27 cellular contexts compared by ENCODE assay signal in genomic region chr11:71396548-71397123, GRCh38. TPM values are rescaled to one million over a fixed set of nuclear protein-coding genes. Genes with fewer than 3 reads are reported as not detected.
DNase-seq lines count a peak whose midpoint lies in the region; ATAC-seq, FAIRE-seq and TF ChIP-seq lines count a peak whose summit lies in the region.
"Had no signal": no experiment of that assay in that cellular context is flagged by ENCODE, and none has a peak within 500 bp of the region (broad histone marks: within the 10 kb centered on the region; RNA-seq: fewer than 3 reads in every experiment).

No MANE protein-coding gene starts in this region.

- H3K27me3 ChIP-seq in BLaER1 treated with 17β-estradiol and CSF1 and Interleukin-3, amounts not matched to agents 10 nM and 100 nM: no peaks in the 10 kb centered on the region
- H3K27me3 ChIP-seq in K562 (ENCODE audit: control insufficient read depth in 2 of 2, insufficient read depth in 2 of 2, low read length in 2 of 2): peaks cover 25 to 75% of the 10 kb centered on the region in 2 experiments
- H3K27me3 ChIP-seq: brain microvascular endothelial cell, Peyer's patch, right lobe of liver had no signal

- H3K4me2 ChIP-seq in BLaER1 treated with 17β-estradiol and CSF1 and Interleukin-3, amounts not matched to agents 10 nM and 100 nM: peak overlapping the region in 9 of 11 experiments; percentile 5 to 76 (median 61); a peak in 14 of 22 replicates
- no peak overlapping the region for H3K4me2 ChIP-seq in K562 (ENCODE audit: insufficient read depth, low read length)
- H3K4me2 ChIP-seq: neural progenitor cell had no signal

- peak overlapping the region in 3 of 11 experiments; percentile 30 to 65 (median 48); a peak in 3 of 22 replicates for H3K27ac ChIP-seq in BLaER1 treated with 17β-estradiol and CSF1 and Interleukin-3, amounts not matched to agents 10 nM and 100 nM
- no peak overlapping the region for H3K27ac ChIP-seq in K562 (ENCODE audit: extremely low read depth, low read depth, low read length)
- H3K27ac ChIP-seq: brain microvascular endothelial cell, gastroesophageal sphincter, neural progenitor cell, Peyer's patch, right lobe of liver, upper lobe of right lung had no signal

- TF ChIP-seq POLR2A in K562 (conservative IDR thresholded peaks at IDR 0.05): no peak

- WGBS in K562 (ENCODE audit: insufficient coverage, low coverage, missing lambda C conversion rate): 2% methylated on average over 11 of the region's 16 CpGs

- no peaks in the 10 kb centered on the region for H3K9me3 ChIP-seq in BLaER1 treated with 17β-estradiol and CSF1 and Interleukin-3, amounts not matched to agents 10 nM and 100 nM (replicated peaks in 1 of 11)
- H3K9me3 ChIP-seq in K562 (replicated peaks; ENCODE audit: control insufficient read depth, insufficient read depth, low read depth, low read length): no peaks in the 10 kb centered on the region
- H3K9me3 ChIP-seq: gastroesophageal sphincter, Peyer's patch, right lobe of liver, upper lobe of right lung had no signal

- H3K9me1 ChIP-seq in K562 (ENCODE audit: control insufficient read depth, insufficient read depth, low read length): no peaks in the 10 kb centered on the region

- peak overlapping the region in 1 of 11 experiments; percentile 44; a peak in 1 of 22 replicates for H3K9ac ChIP-seq in BLaER1 treated with 17β-estradiol and CSF1 and Interleukin-3, amounts not matched to agents 10 nM and 100 nM
- H3K9ac ChIP-seq in K562 (ENCODE audit: insufficient read depth in 1 of 2, low read depth in 2 of 2, low read length in 2 of 2): no peak overlapping the region
- H3K9ac ChIP-seq: neural progenitor cell had no signal

- intact Hi-C loops in K562 (cut with micrococcal nuclease): no loop called here

- H4K20me1 ChIP-seq in BLaER1 treated with 17β-estradiol and CSF1 and Interleukin-3, amounts not matched to agents 10 nM and 100 nM: 0 out of 22 replicates have a peak, but pooled peaks cover 0 to 9% (median 0%) of the 10 kb centered on the region in 11 experiments
- peaks cover 3% of the 10 kb centered on the region; the same call in 1 of the 2 replicates for H4K20me1 ChIP-seq in K562 (replicated peaks; ENCODE audit: control insufficient read depth, insufficient read depth, low read length)

- in situ Hi-C loops in K562 (cut with MboI): no loop called here

- CTCF ChIA-PET in K562 (lab: Yijun Ruan, JAX; ENCODE audit: low intra/inter-chr PET ratio): no interaction called here

- ATAC-seq in K562: no peak
- ATAC-seq: gastroesophageal sphincter, left colon, right lobe of liver, upper lobe of right lung had no signal

- POLR2A ChIA-PET in K562 (lab: Yijun Ruan, JAX): no interaction called here

- H3K4me1 ChIP-seq in BLaER1 treated with 17β-estradiol and CSF1 and Interleukin-3, amounts not matched to agents 10 nM and 100 nM: peaks cover 0 to 37% (median 27%) of the 10 kb centered on the region in 10 experiments; a peak in 13 of 20 replicates
- H3K4me1 ChIP-seq in K562 (replicated peaks in 1 of 2; ENCODE audit: control insufficient read depth in 2 of 2, insufficient read depth in 2 of 2, low read length in 2 of 2): no peaks in the 10 kb centered on the region
- H3K4me1 ChIP-seq: gastroesophageal sphincter, Peyer's patch, right lobe of liver, upper lobe of right lung had no signal

- BruUV-seq in K562 (replicated peaks; lab: Mats Ljungman, UMichigan): no TSS peak

- no peaks in the 10 kb centered on the region for H3K79me2 ChIP-seq in K562 (ENCODE audit: control insufficient read depth, insufficient read depth, low read length)

- no peak for FAIRE-seq in K562 (lab: Jason Lieb, UNC)

- peak; percentile 87 for DNase-seq in NCI-H2107 (lab: John Stamatoyannopoulos, UW)
- DNase-seq in K562 (ENCODE audit: extremely low read depth in 1 of 4, low spot score in 3 of 4): no peak
- DNase-seq in T1000 (lab: John Stamatoyannopoulos, UW): no peak
- no peak for DNase-seq in HK-2 (ENCODE audit: unreplicated experiment)
- no peak for DNase-seq in foreskin melanocyte
- no peak for DNase-seq in HuH-7 (ENCODE audit: low spot score)
- DNase-seq: activated CD8-positive, alpha-beta memory T cell treated with anti-CD3 and anti-CD28 coated beads, Interleukin-2, amount 50 U/mL, for 4 hours; activated naive CD4-positive, alpha-beta T cell treated with anti-CD3 and anti-CD28 coated beads, Interleukin-2, amount 50 U/mL, for 16 hours; amniotic stem cell; brain microvascular endothelial cell; CD4-positive, CD25-positive, alpha-beta regulatory T cell; GOT3; hippocampal formation; immature natural killer cell; left colon; MM.1S; NCI-H187; right lobe of liver; SIG-M5; stimulated activated CD4-positive, alpha-beta T cell treated with anti-CD3 and anti-CD28 coated beads, Interleukin-2, amount 100 ng/mL, for 48 hours; T-helper 9 cell; upper lobe of right lung had no signal

- H3K36me3 ChIP-seq in BLaER1 treated with 17β-estradiol and CSF1 and Interleukin-3, amounts not matched to agents 10 nM and 100 nM: no peaks in the 10 kb centered on the region
- no peaks in the 10 kb centered on the region for H3K36me3 ChIP-seq in K562 (ENCODE audit: control insufficient read depth, insufficient read depth, low read length)
- H3K36me3 ChIP-seq: brain microvascular endothelial cell, gastroesophageal sphincter, neural progenitor cell, Peyer's patch, right lobe of liver, upper lobe of right lung had no signal

- no peak overlapping the region for H3K4me3 ChIP-seq in BLaER1 treated with 17β-estradiol and CSF1 and Interleukin-3, amounts not matched to agents 10 nM and 100 nM
- H3K4me3 ChIP-seq in K562: no peak overlapping the region
- H3K4me3 ChIP-seq: gastroesophageal sphincter, neural progenitor cell, Peyer's patch, right lobe of liver, upper lobe of right lung had no signal

- TF ChIP-seq EP300 in Ishikawa (IDR thresholded peaks at IDR 0.05; ENCODE audit: borderline replicate concordance): peak; percentile 77
- TF ChIP-seq EP300 in K562 (IDR thresholded peaks at IDR 0.05; ENCODE audit: low read length): no peak

- TF ChIP-seq CTCF in K562 (IDR thresholded peaks at IDR 0.05 in 2 of 3, conservative IDR thresholded peaks at IDR 0.05 in 1 of 3; ENCODE audit: insufficient read depth in 2 of 3, low read depth in 1 of 3, low read length in 3 of 3): no peak

- H2AFZ ChIP-seq in K562 (ENCODE audit: low read depth, low read length): no peak overlapping the region
- H2AFZ ChIP-seq: neural progenitor cell had no signal

- no peak for TF ChIP-seq RAD21 in Ishikawa (IDR thresholded peaks at IDR 0.05; ENCODE audit: low read depth)
- no peak for TF ChIP-seq RAD21 in K562 (CRISPR knock-in tag; conservative IDR thresholded peaks at IDR 0.05 in 1 of 2, IDR thresholded peaks at IDR 0.05 in 1 of 2)

TF ChIP-seq in Ishikawa, 13 proteins besides CTCF, POLR2A, EP300 and RAD21 (continues in another document):
- peak; percentile 92 for TF ChIP-seq TCF12 (IDR thresholded peaks at IDR 0.05; ENCODE audit: low read depth)
- no peak for TF ChIP-seq FOXM1 (IDR thresholded peaks at IDR 0.05; ENCODE audit: borderline replicate concordance, low read depth)
- no peak for TF ChIP-seq TAF1 (IDR thresholded peaks at IDR 0.05; ENCODE audit: low read depth)

TF ChIP-seq in K562, 482 proteins besides CTCF, POLR2A, EP300 and RAD21 (continues in another document):
- no peak for TF ChIP-seq KLF10 (CRISPR knock-in tag; IDR thresholded peaks at IDR 0.05)

RNA-seq across cellular contexts. Expression of gene DHCR7, which starts 51.6 kb away (rescaled TPM):
- total RNA-seq in K562 (2011; cell fraction: chromatin; rRNA removed; ENCODE audit: low replicate concordance): 183 and 461 TPM in 2 replicates
- 625 and 780 TPM in 2 replicates for total RNA-seq in K562 (2011; cell fraction: nucleolus; rRNA removed)
- 410 and 462 TPM in 2 replicates for total RNA-seq in K562 (2011; cell fraction: nucleoplasm; rRNA removed)
- total RNA-seq in K562 (2014; rRNA removed) (96.8 and 126 TPM in 2 replicates), K562 (2014; rRNA removed; fragmentation: Illumina TruSeq; extraction: Trizol) (34.2 and 38.0 TPM in 2 replicates), K562 (2015; rRNA removed; fragmentation: Illumina TruSeq; extraction: Trizol) (45.5 and 48.0 TPM in 2 replicates), K562 (2021) (176 and 181 TPM in 2 replicates)
- polyA plus RNA-seq in K562 (2011; rRNA removed) (107 and 268 TPM in 2 replicates), K562 (2014; fragmentation: Illumina TruSeq; extraction: Trizol) (136 and 192 TPM in 2 replicates), K562 (2014; fragmentation: Nextera tagmentation; extraction: Ambion mirVana) (10 to 100 TPM in 1 of 2 experiments, 1 to 10 TPM in 1; 8.4 to 14.5 TPM), K562 (2014; rRNA removed) (82.4 and 83.0 TPM in 2 replicates)
- 249 and 261 TPM in 2 replicates for polyA plus RNA-seq in K562 (2011; cell fraction: cytosol; rRNA removed)
- polyA plus RNA-seq in K562 (2011; cell fraction: nucleus; rRNA removed): 198 and 205 TPM in 2 replicates
- 92.0 and 179 TPM in 2 replicates for polyA plus RNA-seq in K562 (2012)
- polyA minus RNA-seq in K562 (2011; rRNA and poly(A)+ RNA removed): 91.4 and 116 TPM in 2 replicates
- 249 and 302 TPM in 2 replicates for polyA minus RNA-seq in K562 (2011; cell fraction: cytosol; rRNA and poly(A)+ RNA removed)
- 51.8 and 90.1 TPM in 2 replicates for polyA minus RNA-seq in K562 (2011; cell fraction: nucleus; rRNA and poly(A)+ RNA removed)

RNA-seq across cellular contexts. Expression of gene NADSYN1, which starts 56.4 kb away (rescaled TPM):
- total RNA-seq in K562 (2011; cell fraction: chromatin; rRNA removed; ENCODE audit: low replicate concordance): 145 and 274 TPM in 2 replicates
- total RNA-seq in K562 (2011; cell fraction: nucleolus; rRNA removed): 145 TPM in 2 replicates
- 145 and 159 TPM in 2 replicates for total RNA-seq in K562 (2011; cell fraction: nucleoplasm; rRNA removed)
- total RNA-seq in K562 (2014; rRNA removed) (44.5 and 53.6 TPM in 2 replicates), K562 (2014; rRNA removed; fragmentation: Illumina TruSeq; extraction: Trizol) (26.3 and 27.4 TPM in 2 replicates), K562 (2015; rRNA removed; fragmentation: Illumina TruSeq; extraction: Trizol) (41.7 and 42.8 TPM in 2 replicates), K562 (2021) (47.9 and 51.6 TPM in 2 replicates)
- polyA plus RNA-seq in K562 (2011; rRNA removed) (43.2 and 51.7 TPM in 2 replicates), K562 (2014; fragmentation: Illumina TruSeq; extraction: Trizol) (40.3 and 42.1 TPM in 2 replicates), K562 (2014; fragmentation: Nextera tagmentation; extraction: Ambion mirVana) (10 to 100 TPM; 12.7 to 14.6 TPM), K562 (2014; rRNA removed) (54.0 and 57.3 TPM in 2 replicates)
- 39.6 and 42.6 TPM in 2 replicates for polyA plus RNA-seq in K562 (2011; cell fraction: cytosol; rRNA removed)
- 255 and 291 TPM in 2 replicates for polyA plus RNA-seq in K562 (2011; cell fraction: nucleus; rRNA removed)
- 53.2 and 78.7 TPM in 2 replicates for polyA plus RNA-seq in K562 (2012)
- 42.5 and 45.5 TPM in 2 replicates for polyA minus RNA-seq in K562 (2011; rRNA and poly(A)+ RNA removed)
- 18.2 and 28.0 TPM in 2 replicates for polyA minus RNA-seq in K562 (2011; cell fraction: cytosol; rRNA and poly(A)+ RNA removed)
- polyA minus RNA-seq in K562 (2011; cell fraction: nucleus; rRNA and poly(A)+ RNA removed): 113 and 147 TPM in 2 replicates
